In the genomic region with DNA sequence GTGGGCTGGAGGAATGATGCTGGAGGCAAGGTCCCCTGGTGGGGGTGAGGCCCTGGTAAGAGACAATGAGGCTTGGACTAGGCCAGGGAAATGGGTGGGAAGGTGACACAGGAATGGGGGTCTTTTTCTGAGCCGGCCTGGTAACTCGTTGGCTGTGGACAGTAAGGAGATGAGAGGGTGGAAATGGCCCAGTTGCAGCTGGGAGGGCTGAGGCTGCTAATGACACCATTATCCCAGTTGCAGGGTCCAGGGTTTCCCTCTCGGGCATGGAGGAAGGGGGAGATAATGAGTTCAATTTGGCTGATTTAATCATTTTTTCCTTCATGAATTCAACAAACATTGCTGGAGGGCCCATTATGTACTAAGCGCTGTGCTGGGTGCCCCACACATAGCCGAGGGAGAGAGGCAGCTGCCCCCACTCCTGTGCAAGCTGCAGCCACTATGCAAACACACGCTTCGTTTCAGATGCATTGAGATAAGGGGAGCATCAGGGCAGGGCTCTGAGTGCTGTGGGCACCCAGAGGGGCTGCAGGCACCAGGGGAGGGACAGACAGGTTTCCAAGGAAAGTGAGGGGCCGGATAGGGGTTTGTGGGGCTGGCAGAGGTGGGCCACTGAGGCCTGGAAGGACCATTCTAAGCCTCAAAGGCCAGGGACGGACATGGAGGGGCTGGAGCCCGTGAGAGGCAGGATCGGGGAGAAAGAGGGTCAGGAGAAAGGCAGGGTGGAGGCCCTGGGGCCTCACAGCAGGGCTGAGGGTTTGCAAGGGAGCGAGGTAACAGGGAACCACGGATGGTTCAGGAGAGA, we compare ENCODE assay signal across 18 cellular contexts. TPM values are rescaled to one million over a fixed set of nuclear protein-coding genes. Genes with fewer than 3 reads are reported as not detected.
A peak's percentile ranks its signal among the peaks of the same experiment; 100 is the strongest.
DNase-seq lines count a peak whose midpoint lies in the region; ATAC-seq, FAIRE-seq and TF ChIP-seq lines count a peak whose summit lies in the region.
"Had no signal": no experiment of that assay in that cellular context is flagged by ENCODE, and none has a peak within 500 bp of the region (broad histone marks: within the 10 kb centered on the region; RNA-seq: fewer than 3 reads in every experiment).

No MANE protein-coding gene starts in this region.

- DNase-seq in BE2C (peak; percentile 92), NCI-H1417 (lab: John Stamatoyannopoulos, UW) (peak; percentile 57 to 84 (median 77)), RWPE2 (ENCODE audit: low spot score) (peak; percentile 51), HepG2 (ENCODE audit: low spot score) (peak; percentile 39), CD14-positive monocyte (ENCODE audit: low spot score) (no peak), GM19240 (ENCODE audit: insufficient read length, low spot score) (no peak)
- DNase-seq in activated naive CD4-positive, alpha-beta T cell (lab: John Stamatoyannopoulos, UW): no peak
- DNase-seq: activated CD4-positive, alpha-beta T cell treated with anti-CD3 and anti-CD28 coated beads, Interleukin-2, amount 50 U/mL, for 1 hour; activated T-cell treated with anti-CD3 and anti-CD28 coated beads, Interleukin-2, amount 50 U/mL, for 1 hour; KG1; left colon; NCI-H1930; stimulated activated naive CD4-positive, alpha-beta T cell treated with Interleukin-2 at 50 U/mL for 16 hours; T1000 had no signal

- peak overlapping the region; percentile 8; the same call in 1 of the 2 replicates for H3K9ac ChIP-seq in HepG2 (ENCODE audit: insufficient read depth, low read depth, low read length)

- H3K4me1 ChIP-seq in BE2C (peaks cover 60% of the 10 kb centered on the region), RWPE2 (ENCODE audit: insufficient read depth, poor library complexity, severe bottlenecking) (no peaks in the 10 kb centered on the region), HepG2 (ENCODE audit: insufficient read depth, low read length) (peaks cover 57% of the 10 kb centered on the region)

- TF ChIP-seq EP300 in HepG2 (IDR thresholded peaks at IDR 0.05; ENCODE audit: low read depth in 2 of 2, low read length in 2 of 2) (no peak), HepG2 (CRISPR knock-in tag; IDR thresholded peaks at IDR 0.05; ENCODE audit: borderline replicate concordance) (no peak)

- no peaks in the 10 kb centered on the region for H4K20me1 ChIP-seq in HepG2 (ENCODE audit: insufficient read depth, low read length)

- H3K36me3 ChIP-seq in BE2C: no peaks in the 10 kb centered on the region
- no peaks in the 10 kb centered on the region for H3K36me3 ChIP-seq in RWPE2 (ENCODE audit: low read depth)
- no peaks in the 10 kb centered on the region for H3K36me3 ChIP-seq in HepG2 (replicated peaks in 1 of 2; ENCODE audit: control insufficient read depth in 1 of 2, insufficient read depth in 2 of 2, low read length in 2 of 2)

- BruUV-seq in HepG2 (replicated peaks; lab: Mats Ljungman, UMichigan): no TSS peak

- ATAC-seq in RWPE2 (ENCODE audit: low read depth) (no peak), HepG2 (peak; percentile 79), GM18873 (IDR thresholded peaks at IDR 0.05; ENCODE audit: low FRiP score, unreplicated experiment) (no peak)
- ATAC-seq: left colon, Right ventricle myocardium inferior had no signal

- H3K4me3 ChIP-seq in BE2C (ENCODE audit: low read depth, low read length) (no peak overlapping the region), RWPE2 (ENCODE audit: severe bottlenecking) (no peak overlapping the region), HepG2 (replicated peaks in 1 of 3; ENCODE audit: insufficient read depth in 1 of 3, low read depth in 2 of 3, low read length in 3 of 3) (no peak overlapping the region)

- peak overlapping the region; percentile 53; the same call in 1 of the 2 replicates for H3K4me2 ChIP-seq in HepG2 (ENCODE audit: low read depth, low read length)

- no peaks in the 10 kb centered on the region for H3K9me3 Mint-ChIP-seq in CD14-positive monocyte

- no peak for TF ChIP-seq POLR2A in HepG2 (IDR thresholded peaks at IDR 0.05; ENCODE audit: insufficient read depth in 1 of 2, low read depth in 2 of 2, low read length in 2 of 2)

- in situ Hi-C loops in HepG2 (cut with HindIII; ENCODE audit: extremely low pct_ligation_motif_present, low pct_unique_long_range_greater_than_20kb): no loop called here

- no peaks in the 10 kb centered on the region for H3K79me2 ChIP-seq in HepG2 (ENCODE audit: insufficient read depth, low read length)

- no peaks in the 10 kb centered on the region for H3K27me3 ChIP-seq in BE2C
- no peaks in the 10 kb centered on the region for H3K27me3 ChIP-seq in RWPE2 (ENCODE audit: insufficient read depth, poor library complexity, severe bottlenecking)
- H3K27me3 ChIP-seq in HepG2 (ENCODE audit: control insufficient read depth in 1 of 2, insufficient read depth in 2 of 2, low read length in 2 of 2): no peaks in the 10 kb centered on the region

- H3K27me3 Mint-ChIP-seq in CD14-positive monocyte (ENCODE audit: low read depth in 3 of 3): peaks cover 1 to 2% (median 1%) of the 10 kb centered on the region in 3 donors

- H3K27ac Mint-ChIP-seq in CD14-positive monocyte: no peak overlapping the region

- H3K9me3 ChIP-seq in BE2C (no peaks in the 10 kb centered on the region), RWPE2 (ENCODE audit: severe bottlenecking) (no peaks in the 10 kb centered on the region), HepG2 (ENCODE audit: low read length) (no peaks in the 10 kb centered on the region)

- no peak for TF ChIP-seq CTCF in BE2C (IDR thresholded peaks at IDR 0.05; ENCODE audit: low read depth, low read length)
- no peak for TF ChIP-seq CTCF in RWPE2 (IDR thresholded peaks at IDR 0.05; ENCODE audit: poor library complexity, severe bottlenecking)
- no peak for TF ChIP-seq CTCF in HepG2 (CRISPR knock-in tag; IDR thresholded peaks at IDR 0.05)
- no peak for TF ChIP-seq CTCF in CD14-positive monocyte (IDR thresholded peaks at IDR 0.05)

- no peak overlapping the region for H3K4me3 Mint-ChIP-seq in CD14-positive monocyte

- no peaks in the 10 kb centered on the region for H3K4me1 Mint-ChIP-seq in CD14-positive monocyte

- WGBS in HepG2 (ENCODE audit: low lambda C conversion rate): 27% methylated on average over 12 of the region's 13 CpGs

- no peaks in the 10 kb centered on the region for H3K36me3 Mint-ChIP-seq in CD14-positive monocyte

- H2AFZ ChIP-seq in HepG2 (ENCODE audit: low read length): no peak overlapping the region

- CTCF ChIA-PET in HepG2 (lab: Yijun Ruan, JAX; ENCODE audit: low intra/inter-chr PET ratio, low total read pairs): no interaction called here

- FAIRE-seq in HepG2 (lab: Jason Lieb, UNC): peak; percentile 32
- FAIRE-seq: G401.6, urothelium cell line had no signal

- POLR2A ChIA-PET in HepG2 (lab: Yijun Ruan, JAX): no interaction called here

- intact Hi-C loops in HepG2 (cut with micrococcal nuclease; ENCODE audit: unreplicated experiment): no loop called here
- intact Hi-C loops in CD14-positive monocyte (cut with micrococcal nuclease): no loop called here

- H3K27ac ChIP-seq in RWPE2 (ENCODE audit: poor library complexity, severe bottlenecking) (no peak overlapping the region), HepG2 (ENCODE audit: extremely low read length, insufficient read depth, low read length) (no peak overlapping the region)

- TF ChIP-seq RAD21 in HepG2 (CRISPR knock-in tag; IDR thresholded peaks at IDR 0.05): no peak

RNA-seq across cellular contexts. Expression of gene MEG3, which starts 43.2 kb away (rescaled TPM):
- polyA plus RNA-seq in BE2C (2012; ENCODE audit: insufficient read depth, insufficient read length, low read depth): 610 TPM
- not detected in 2 replicates for total RNA-seq in HepG2 (2016; rRNA removed; fragmentation: Illumina TruSeq; extraction: Trizol)
- not detected in 2 replicates for total RNA-seq in HepG2 (2016; cell fraction: cytosol; rRNA removed; fragmentation: Illumina TruSeq; extraction: Trizol; ENCODE audit: low read depth)
- not detected in 2 replicates for total RNA-seq in HepG2 (2016; cell fraction: insoluble cytoplasmic fraction; rRNA removed; fragmentation: Illumina TruSeq; extraction: Trizol)
- total RNA-seq in HepG2 (2016; cell fraction: membrane; rRNA removed; fragmentation: Illumina TruSeq; extraction: Trizol): not detected in 2 replicates
- 0.38 TPM in 1 of 2 replicates, not detected in the other for total RNA-seq in HepG2 (2016; cell fraction: nucleus; rRNA removed; fragmentation: Illumina TruSeq; extraction: Trizol)
- 0.07 and 0.17 TPM in 2 replicates for polyA plus RNA-seq in HepG2 (2011; rRNA removed)
- 0.03 TPM in 1 of 2 replicates, not detected in the other for polyA plus RNA-seq in HepG2 (2011; cell fraction: cytosol; rRNA removed)
- polyA plus RNA-seq in HepG2 (2011; cell fraction: nucleus; rRNA removed): 0.59 and 0.62 TPM in 2 replicates
- 0.12 TPM in 1 of 2 replicates, not detected in the other for polyA plus RNA-seq in HepG2 (2012)
- polyA plus RNA-seq in HepG2 (2016; cell fraction: cytosol; fragmentation: Illumina TruSeq; extraction: Trizol; ENCODE audit: low read depth): not detected in 2 replicates
- not detected in 2 replicates for polyA plus RNA-seq in HepG2 (2016; cell fraction: insoluble cytoplasmic fraction; fragmentation: Illumina TruSeq; extraction: Trizol; ENCODE audit: low read depth)
- polyA plus RNA-seq in HepG2 (2016; cell fraction: membrane; fragmentation: Illumina TruSeq; extraction: Trizol; ENCODE audit: low read depth): not detected in 2 replicates
- polyA plus RNA-seq in HepG2 (2016; cell fraction: nucleus; fragmentation: Illumina TruSeq; extraction: Trizol; ENCODE audit: insufficient read depth, low read depth): 0.15 TPM in 1 of 2 replicates, not detected in the other
- 0.08 TPM in 1 of 2 replicates, not detected in the other for polyA minus RNA-seq in HepG2 (2011; rRNA and poly(A)+ RNA removed; ENCODE audit: low replicate concordance)
- polyA minus RNA-seq in HepG2 (2011; cell fraction: cytosol; rRNA and poly(A)+ RNA removed): not detected in 2 replicates
- 0.12 and 0.26 TPM in 2 replicates for polyA minus RNA-seq in HepG2 (2011; cell fraction: nucleus; rRNA and poly(A)+ RNA removed)
- not detected for polyA plus RNA-seq in CD14-positive monocyte

RNA-seq across cellular contexts. Expression of gene DLK1, which starts 56.0 kb away (rescaled TPM):
- 1,382 TPM for polyA plus RNA-seq in BE2C (2012; ENCODE audit: insufficient read depth, insufficient read length, low read depth)
- 48.2 and 95.5 TPM in 2 replicates for total RNA-seq in HepG2 (2016; rRNA removed; fragmentation: Illumina TruSeq; extraction: Trizol)
- 20.1 and 21.5 TPM in 2 replicates for total RNA-seq in HepG2 (2016; cell fraction: cytosol; rRNA removed; fragmentation: Illumina TruSeq; extraction: Trizol; ENCODE audit: low read depth)
- total RNA-seq in HepG2 (2016; cell fraction: insoluble cytoplasmic fraction; rRNA removed; fragmentation: Illumina TruSeq; extraction: Trizol): 42.8 and 103 TPM in 2 replicates
- total RNA-seq in HepG2 (2016; cell fraction: membrane; rRNA removed; fragmentation: Illumina TruSeq; extraction: Trizol): 36.0 and 50.6 TPM in 2 replicates
- 89.0 and 105 TPM in 2 replicates for total RNA-seq in HepG2 (2016; cell fraction: nucleus; rRNA removed; fragmentation: Illumina TruSeq; extraction: Trizol)
- 312 and 395 TPM in 2 replicates for polyA plus RNA-seq in HepG2 (2011; rRNA removed)
- polyA plus RNA-seq in HepG2 (2011; cell fraction: cytosol; rRNA removed): 265 and 361 TPM in 2 replicates
- polyA plus RNA-seq in HepG2 (2011; cell fraction: nucleus; rRNA removed): 341 and 399 TPM in 2 replicates
- polyA plus RNA-seq in HepG2 (2012): 757 and 768 TPM in 2 replicates
- polyA plus RNA-seq in HepG2 (2016; cell fraction: cytosol; fragmentation: Illumina TruSeq; extraction: Trizol; ENCODE audit: low read depth): 47.2 and 71.3 TPM in 2 replicates
- 105 and 121 TPM in 2 replicates for polyA plus RNA-seq in HepG2 (2016; cell fraction: insoluble cytoplasmic fraction; fragmentation: Illumina TruSeq; extraction: Trizol; ENCODE audit: low read depth)
- 59.9 and 79.2 TPM in 2 replicates for polyA plus RNA-seq in HepG2 (2016; cell fraction: membrane; fragmentation: Illumina TruSeq; extraction: Trizol; ENCODE audit: low read depth)
- 324 and 361 TPM in 2 replicates for polyA plus RNA-seq in HepG2 (2016; cell fraction: nucleus; fragmentation: Illumina TruSeq; extraction: Trizol; ENCODE audit: insufficient read depth, low read depth)
- polyA minus RNA-seq in HepG2 (2011; rRNA and poly(A)+ RNA removed; ENCODE audit: low replicate concordance): 0.49 and 99.7 TPM in 2 replicates
- polyA minus RNA-seq in HepG2 (2011; cell fraction: cytosol; rRNA and poly(A)+ RNA removed): 86.7 and 119 TPM in 2 replicates
- 18.8 and 31.0 TPM in 2 replicates for polyA minus RNA-seq in HepG2 (2011; cell fraction: nucleus; rRNA and poly(A)+ RNA removed)
- polyA plus RNA-seq in CD14-positive monocyte: not detected
- total RNA-seq: left colon had no signal

Comparison
In these comparisons a context has a peak if more than half of its experiments do, and no peak if none do; other contexts are left out.
1. DNase-seq: peak in BE2C (single experiment), NCI-H1417 (3 of 3), RWPE2 (single experiment) and HepG2 (single experiment); none in activated naive CD4-positive, alpha-beta T cell (0 of 4), CD14-positive monocyte (single experiment) and GM19240 (single experiment).
2. RNA of gene DLK1, which starts 56.0 kb away (polyA plus RNA-seq): 47.2 to 768 TPM in HepG2; not detected in CD14-positive monocyte; every median in the first group is over 10 times any median in the second.